ENCODE assay signal across 1 cellular context in genomic region chr1:211371406-211372105, GRCh38.
TF ChIP-seq lines count a peak whose summit lies in the region.

No MANE protein-coding gene starts in this region.

TF ChIP-seq in HEK293, 187 proteins besides CTCF, POLR2A, EP300 and RAD21 (continued from another document):
- TF ChIP-seq ZBTB49 (tag by site-specific recombination; IDR thresholded peaks at IDR 0.05; ENCODE audit: low read depth) = 0 out of 2 replicates have a peak, but pooled peaks have one; percentile 24
